Comparison of ENCODE assay signal across 21 cellular contexts in genomic region chr5:163821142-163821541, GRCh38.
"Had no signal": no experiment of that assay in that cellular context is flagged by ENCODE, and none has a peak within 500 bp of the region (broad histone marks: within the 10 kb centered on the region; RNA-seq: fewer than 3 reads in every experiment).

No MANE protein-coding gene starts in this region.

- H3K4me3 ChIP-seq: body of pancreas, gastroesophageal sphincter, heart right ventricle, ovary, right lobe of liver, smooth muscle cell, upper lobe of left lung had no signal

- H3K36me3 ChIP-seq: gastroesophageal sphincter, heart right ventricle, ovary, right lobe of liver, upper lobe of left lung had no signal

- H3K27me3 ChIP-seq: body of pancreas, gastroesophageal sphincter, heart right ventricle, ovary, right lobe of liver, upper lobe of left lung had no signal

- H3K4me1 ChIP-seq: body of pancreas, gastroesophageal sphincter, heart right ventricle, right lobe of liver, upper lobe of left lung had no signal

- H3K9me3 ChIP-seq: ovary had no signal

- H3K27ac Mint-ChIP-seq: activated naive CD8-positive, alpha-beta T cell had no signal

- ATAC-seq: body of pancreas; gastroesophageal sphincter; heart right ventricle; left lobe of liver; right lobe of liver; stimulated activated naive CD8-positive, alpha-beta T cell treated with anti-CD3 and anti-CD28 coated beads, Interleukin-15, Interleukin-2, amounts not matched to agents 100 U/mL and 50 U/mL, for 24 hours had no signal

- H3K27ac ChIP-seq: body of pancreas, gastroesophageal sphincter, heart right ventricle, ovary, right lobe of liver, upper lobe of left lung had no signal

- H3K4me3 Mint-ChIP-seq: activated naive CD8-positive, alpha-beta T cell; naive B cell had no signal

- H3K36me3 Mint-ChIP-seq: activated naive CD8-positive, alpha-beta T cell had no signal

- H3K4me2 ChIP-seq: smooth muscle cell had no signal

- DNase-seq: activated CD4-positive, alpha-beta T cell treated with anti-CD3 and anti-CD28 coated beads, Interleukin-2, amount 50 U/mL, for 1 hour; activated CD8-positive, alpha-beta memory T cell treated with anti-CD3 and anti-CD28 coated beads for 24 hours; activated gamma-delta T cell treated with Interleukin-2 at 50 U/mL for 16 hours; amygdala; body of pancreas; central memory CD4-positive, alpha-beta T cell; cortex of kidney; effector memory CD4-positive, alpha-beta T cell; heart right ventricle; naive B cell; ovary; right lobe of liver; stimulated activated CD4-positive, alpha-beta T cell treated with anti-CD3 and anti-CD28 coated beads, Interleukin-4, amount 100 ng/mL, for 4 hours; stimulated activated CD8-positive, alpha-beta memory T cell treated with anti-CD3 and anti-CD28 coated beads, Interleukin-4, amount 100 ng/mL, for 48 hours; stimulated activated naive CD8-positive, alpha-beta T cell treated with anti-CD3 and anti-CD28 coated beads, Interleukin-15, Interleukin-2, amounts not matched to agents 100 U/mL and 50 U/mL, for 24 hours; T-helper 2 cell; upper lobe of left lung had no signal

- H3K27me3 Mint-ChIP-seq: activated naive CD8-positive, alpha-beta T cell; naive B cell had no signal
